ENCODE assay signal across 1 cellular context in the genomic region with DNA sequence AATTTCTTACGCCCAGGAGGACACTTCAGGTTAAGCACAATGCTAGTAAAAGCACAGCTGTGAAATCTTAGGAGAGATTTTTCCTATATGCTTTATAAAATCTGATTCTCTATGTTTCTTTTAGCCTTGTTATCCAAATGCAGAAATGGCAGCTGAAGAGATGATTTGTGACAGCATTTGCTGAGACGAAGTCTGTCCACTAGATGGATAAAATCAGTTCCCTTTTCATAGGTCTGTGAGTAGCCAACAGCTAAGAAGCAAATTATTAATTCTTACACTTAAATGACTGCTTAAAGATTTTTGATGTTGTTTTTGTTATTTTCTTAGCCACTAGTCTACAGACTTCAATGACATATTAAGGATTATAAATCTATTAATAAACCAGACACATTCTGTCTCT.
TF ChIP-seq lines count a peak whose summit lies in the region.

No MANE protein-coding gene starts in this region.

TF ChIP-seq in GM12878, 131 proteins besides CTCF, POLR2A, EP300 and RAD21 (continued from another document):
- TF ChIP-seq SP1 (IDR thresholded peaks at IDR 0.05; ENCODE audit: low read depth, low read length), result no peak
- TF ChIP-seq, protein P1, sequence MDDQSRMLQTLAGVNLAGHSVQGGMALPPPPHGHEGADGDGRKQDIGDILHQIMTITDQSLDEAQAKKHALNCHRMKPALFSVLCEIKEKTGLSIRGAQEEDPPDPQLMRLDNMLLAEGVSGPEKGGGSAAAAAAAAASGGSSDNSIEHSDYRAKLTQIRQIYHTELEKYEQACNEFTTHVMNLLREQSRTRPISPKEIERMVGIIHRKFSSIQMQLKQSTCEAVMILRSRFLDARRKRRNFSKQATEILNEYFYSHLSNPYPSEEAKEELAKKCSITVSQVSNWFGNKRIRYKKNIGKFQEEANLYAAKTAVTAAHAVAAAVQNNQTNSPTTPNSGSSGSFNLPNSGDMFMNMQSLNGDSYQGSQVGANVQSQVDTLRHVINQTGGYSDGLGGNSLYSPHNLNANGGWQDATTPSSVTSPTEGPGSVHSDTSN (IDR thresholded peaks at IDR 0.05; ENCODE audit: insufficient replicate concordance, low read depth, low read length), result no peak
- no peak for TF ChIP-seq RAD51 (IDR thresholded peaks at IDR 0.05)
- TF ChIP-seq, protein P2, sequence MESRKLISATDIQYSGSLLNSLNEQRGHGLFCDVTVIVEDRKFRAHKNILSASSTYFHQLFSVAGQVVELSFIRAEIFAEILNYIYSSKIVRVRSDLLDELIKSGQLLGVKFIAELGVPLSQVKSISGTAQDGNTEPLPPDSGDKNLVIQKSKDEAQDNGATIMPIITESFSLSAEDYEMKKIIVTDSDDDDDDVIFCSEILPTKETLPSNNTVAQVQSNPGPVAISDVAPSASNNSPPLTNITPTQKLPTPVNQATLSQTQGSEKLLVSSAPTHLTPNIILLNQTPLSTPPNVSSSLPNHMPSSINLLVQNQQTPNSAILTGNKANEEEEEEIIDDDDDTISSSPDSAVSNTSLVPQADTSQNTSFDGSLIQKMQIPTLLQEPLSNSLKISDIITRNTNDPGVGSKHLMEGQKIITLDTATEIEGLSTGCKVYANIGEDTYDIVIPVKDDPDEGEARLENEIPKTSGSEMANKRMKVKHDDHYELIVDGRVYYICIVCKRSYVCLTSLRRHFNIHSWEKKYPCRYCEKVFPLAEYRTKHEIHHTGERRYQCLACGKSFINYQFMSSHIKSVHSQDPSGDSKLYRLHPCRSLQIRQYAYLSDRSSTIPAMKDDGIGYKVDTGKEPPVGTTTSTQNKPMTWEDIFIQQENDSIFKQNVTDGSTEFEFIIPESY (IDR thresholded peaks at IDR 0.05), result no peak
- no peak for TF ChIP-seq NR2C1 (IDR thresholded peaks at IDR 0.05)
- no peak for TF ChIP-seq KDM1A (IDR thresholded peaks at IDR 0.05; ENCODE audit: borderline replicate concordance)
- no peak for TF ChIP-seq ZBED1 (IDR thresholded peaks at IDR 0.05; ENCODE audit: borderline replicate concordance)
- no peak for TF ChIP-seq TAF1 (IDR thresholded peaks at IDR 0.05; ENCODE audit: borderline replicate concordance, low read depth, low read length)
- TF ChIP-seq PAX8 (IDR thresholded peaks at IDR 0.05), result no peak
- TF ChIP-seq RB1 (IDR thresholded peaks at IDR 0.05; ENCODE audit: borderline replicate concordance), result no peak
- no peak for TF ChIP-seq MXI1 (IDR thresholded peaks at IDR 0.05; ENCODE audit: low read depth, low read length)
- TF ChIP-seq GABPA (IDR thresholded peaks at IDR 0.05; ENCODE audit: low read depth), result no peak
- TF ChIP-seq FOXM1 (IDR thresholded peaks at IDR 0.05; ENCODE audit: low read depth, low read length), result no peak
TF ChIP-seq in GM12878: peak in this region for 0.
